ENCODE assay signal across 1 cellular context in genomic region chr16:4207229-4207628, GRCh38.
TF ChIP-seq lines count a peak whose summit lies in the region.

No MANE protein-coding gene starts in this region.

TF ChIP-seq in H1, 55 proteins besides CTCF, POLR2A, EP300 and RAD21:
- TF ChIP-seq RXRA (IDR thresholded peaks at IDR 0.05; ENCODE audit: insufficient read depth, low read depth, low read length) (no peak), USF2 (IDR thresholded peaks at IDR 0.05; ENCODE audit: low read length) (no peak), SRF (IDR thresholded peaks at IDR 0.05; ENCODE audit: low read depth, low read length) (no peak), NANOG (IDR thresholded peaks at IDR 0.05; ENCODE audit: insufficient read depth, low read depth, low read length, poor library complexity, severe bottlenecking) (no peak), PHF8 (conservative IDR thresholded peaks at IDR 0.05; ENCODE audit: low read depth, low read length) (no peak), BRCA1 (IDR thresholded peaks at IDR 0.05; ENCODE audit: low read depth, low read length) (no peak), JUN (IDR thresholded peaks at IDR 0.05; ENCODE audit: low read depth, low read length) (no peak), CHD2 (IDR thresholded peaks at IDR 0.05; ENCODE audit: low read length) (no peak), SIN3A (conservative IDR thresholded peaks at IDR 0.05 in 1 of 2, IDR thresholded peaks at IDR 0.05 in 1 of 2; ENCODE audit: low read depth in 1 of 2, low read length in 2 of 2) (no peak), HDAC2 (IDR thresholded peaks at IDR 0.05; ENCODE audit: borderline replicate concordance in 1 of 2, low read depth in 2 of 2, low read length in 2 of 2) (no peak), MAX (IDR thresholded peaks at IDR 0.05) (no peak), MAFK (IDR thresholded peaks at IDR 0.05; ENCODE audit: low read depth, low read length) (no peak), ATF2 (IDR thresholded peaks at IDR 0.05; ENCODE audit: low read length) (no peak), EZH2 (IDR thresholded peaks at IDR 0.05; ENCODE audit: low read depth, low read length, severe bottlenecking) (no peak), SIRT6 (IDR thresholded peaks at IDR 0.05; ENCODE audit: low read length) (no peak), POLR2AphosphoS5 (IDR thresholded peaks at IDR 0.05; ENCODE audit: low read depth, low read length) (no peak), GABPA (IDR thresholded peaks at IDR 0.05; ENCODE audit: borderline replicate concordance, insufficient read depth, low read length) (no peak)
